In genomic region chr16:1042776-1043349, GRCh38 we compare ENCODE assay signal across 1 cellular context.
TF ChIP-seq lines count a peak whose summit lies in the region.

No MANE protein-coding gene starts in this region.

TF ChIP-seq in H1, 55 proteins besides CTCF, POLR2A, EP300 and RAD21:
- TF ChIP-seq GTF2F1 (IDR thresholded peaks at IDR 0.05; ENCODE audit: borderline replicate concordance, low read depth, low read length) (no peak), MAX (IDR thresholded peaks at IDR 0.05) (no peak), USF2 (IDR thresholded peaks at IDR 0.05; ENCODE audit: low read length) (no peak), CHD1 (IDR thresholded peaks at IDR 0.05; ENCODE audit: low read depth, low read length) (no peak), ZNF274 (IDR thresholded peaks at IDR 0.05; ENCODE audit: borderline replicate concordance, extremely low read depth, low read length) (no peak), SAP30 (IDR thresholded peaks at IDR 0.05; ENCODE audit: insufficient read depth, insufficient replicate concordance, low read length) (no peak), SP2 (IDR thresholded peaks at IDR 0.05; ENCODE audit: low read length) (no peak), ATF3 (IDR thresholded peaks at IDR 0.05; ENCODE audit: insufficient read depth, low read depth, low read length) (no peak), BRCA1 (IDR thresholded peaks at IDR 0.05; ENCODE audit: low read depth, low read length) (no peak), RNF2 (IDR thresholded peaks at IDR 0.05; ENCODE audit: borderline replicate concordance, low read depth, low read length, missing control alignments, poor library complexity, severe bottlenecking) (no peak), EZH2 (IDR thresholded peaks at IDR 0.05; ENCODE audit: low read depth, low read length, severe bottlenecking) (no peak)
TF ChIP-seq in H1: peak in this region for 0.
